26 cellular contexts compared by ENCODE assay signal in genomic region chr11:87384078-87384729, GRCh38.
"Had no signal": no experiment of that assay in that cellular context is flagged by ENCODE, and none has a peak within 500 bp of the region (broad histone marks: within the 10 kb centered on the region; RNA-seq: fewer than 3 reads in every experiment).

No MANE protein-coding gene starts in this region.

- H3K27ac ChIP-seq: adrenal gland, body of pancreas, colonic mucosa, epithelial cell of prostate, esophagus squamous epithelium had no signal

- H3K4me1 ChIP-seq: adrenal gland, body of pancreas, colonic mucosa, esophagus squamous epithelium had no signal

- DNase-seq: activated CD4-positive, alpha-beta memory T cell treated with anti-CD3 and anti-CD28 coated beads for 36 hours; activated CD4-positive, alpha-beta T cell treated with anti-CD3 and anti-CD28 coated beads for 36 hours; activated CD4-positive, alpha-beta T cell treated with anti-CD3 and anti-CD28 coated beads, Interleukin-2, amount 10 ng/mL, durations not matched to agents 24 days and 14 days; activated CD4-positive, CD25-positive, alpha-beta regulatory T cell; activated CD4-positive, CD25-positive, alpha-beta regulatory T cell treated with anti-CD3 and anti-CD28 coated beads, Interleukin-2, amount 50 U/mL, for 72 hours; activated CD8-positive, alpha-beta memory T cell treated with anti-CD3 and anti-CD28 coated beads, Interleukin-2, amount 10 ng/mL, durations not matched to agents 7 days and 5 days; activated CD8-positive, alpha-beta memory T cell treated with anti-CD3 and anti-CD28 coated beads, Interleukin-2, amount 50 U/mL, for 4 hours; activated CD8-positive, alpha-beta T cell treated with anti-CD3 and anti-CD28 coated beads, Interleukin-2, amount 10 ng/mL, durations not matched to agents 7 days and 5 days; activated effector memory CD4-positive, alpha-beta T cell treated with anti-CD3 and anti-CD28 coated beads, Interleukin-2, amount 50 U/mL, for 16 hours; activated naive CD4-positive, alpha-beta T cell treated with anti-CD3 and anti-CD28 coated beads for 36 hours; activated naive CD8-positive, alpha-beta T cell treated with anti-CD3 and anti-CD28 coated beads for 36 hours; activated naive CD8-positive, alpha-beta T cell treated with anti-CD3 and anti-CD28 coated beads, Interleukin-2, amount 50 U/mL, for 24 hours; activated T-cell treated with anti-CD3 and anti-CD28 coated beads, Interleukin-2, amount 50 U/mL, for 1 hour; activated T-cell treated with anti-CD3 and anti-CD28 coated beads, Interleukin-2, amount 50 U/mL, for 48 hours; adrenal gland; amygdala; aorta; body of pancreas; central memory CD4-positive, alpha-beta T cell; cerebellar nuclear complex; colonic mucosa; effector CD8-positive, alpha-beta T cell; esophagus squamous epithelium; head of caudate nucleus; T-helper 2 cell had no signal

- ATAC-seq: activated CD4-positive, alpha-beta T cell treated with anti-CD3 and anti-CD28 coated beads for 36 hours; activated CD8-positive, alpha-beta memory T cell treated with anti-CD3 and anti-CD28 coated beads, Interleukin-2, amount 10 ng/mL, durations not matched to agents 7 days and 5 days; activated CD8-positive, alpha-beta T cell treated with anti-CD3 and anti-CD28 coated beads, Interleukin-2, amount 10 ng/mL, durations not matched to agents 7 days and 5 days; activated naive CD8-positive, alpha-beta T cell treated with anti-CD3 and anti-CD28 coated beads, Interleukin-2, amount 50 U/mL, for 24 hours; body of pancreas had no signal

- H3K27me3 ChIP-seq: adrenal gland, body of pancreas, colonic mucosa, esophagus squamous epithelium had no signal
